15 cellular contexts compared by ENCODE assay signal in the genomic region with DNA sequence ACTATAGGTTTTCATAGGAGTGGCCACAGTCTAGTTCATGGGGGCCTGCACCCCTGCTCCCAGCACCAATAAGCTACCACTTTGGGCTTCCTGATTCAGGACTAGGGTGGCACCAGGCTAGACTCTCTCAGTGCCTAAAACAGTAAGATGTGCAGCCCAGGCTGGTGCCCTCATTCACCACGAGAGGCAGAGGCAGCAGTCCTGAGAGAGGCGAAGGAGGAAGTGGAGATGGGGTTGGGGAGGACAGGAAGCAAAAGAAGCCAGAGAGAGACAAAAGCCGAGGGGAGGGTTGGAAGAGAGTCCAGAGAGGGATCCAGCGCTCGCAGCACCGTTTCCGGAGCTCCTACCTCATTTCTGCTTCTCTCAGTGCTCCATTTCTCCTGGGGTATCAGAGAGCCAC.
DNase-seq lines count a peak whose midpoint lies in the region; ATAC-seq and TF ChIP-seq lines count a peak whose summit lies in the region.
"Had no signal": no experiment of that assay in that cellular context is flagged by ENCODE, and none has a peak within 500 bp of the region (broad histone marks: within the 10 kb centered on the region; RNA-seq: fewer than 3 reads in every experiment).

No MANE protein-coding gene starts in this region.

- in situ Hi-C loops in KBM-7 (cut with MboI; ENCODE audit: low pct_unique_long_range_greater_than_20kb, low sequenced_read_pairs) = no loop called here

- H3K9me3 ChIP-seq in vagina = no peaks in the 10 kb centered on the region
- H3K9me3 ChIP-seq: HAP-1 had no signal

- no peak for TF ChIP-seq POLR2A in vagina (IDR thresholded peaks at IDR 0.05)

- no peaks in the 10 kb centered on the region for H3K9me3 Mint-ChIP-seq in stimulated activated naive CD8-positive, alpha-beta T cell treated with anti-CD3 and anti-CD28 coated beads, Interleukin-15, amount 100 ng/mL, for 72 hours

- H3K4me3 ChIP-seq in vagina = no peak overlapping the region
- H3K4me3 ChIP-seq: HAP-1 had no signal

- no peak for DNase-seq in stimulated activated naive CD8-positive, alpha-beta T cell treated with anti-CD3 and anti-CD28 coated beads, Interleukin-15, amount 100 ng/mL, for 72 hours
- DNase-seq in stimulated activated naive CD8-positive, alpha-beta T cell treated with anti-CD3 and anti-CD28 coated beads, Interleukin-15, Interleukin-2, amounts not matched to agents 100 U/mL and 50 U/mL, for 24 hours = no peak
- DNase-seq in KBM-7 = peak; percentile 11
- DNase-seq in RPMI8226 = peak; percentile 30
- DNase-seq in NCI-H1092 treated with DMSO at 0.1 percent for 48 hours (lab: John Stamatoyannopoulos, UW) = no peak
- DNase-seq in vagina (ENCODE audit: extremely low spot score in 2 of 2) = no peak
- DNase-seq in HK-2 (ENCODE audit: unreplicated experiment) = no peak
- no peak for DNase-seq in NCI-H1694 treated with DMSO at 0.1 percent for 48 hours (lab: John Stamatoyannopoulos, UW)
- DNase-seq: GDM1, KG1, NCI-H1436, NCI-H2081, NCI-H524, Right ventricle myocardium superior had no signal

- peaks cover 24% of the 10 kb centered on the region for H3K27me3 Mint-ChIP-seq in stimulated activated naive CD8-positive, alpha-beta T cell treated with anti-CD3 and anti-CD28 coated beads, Interleukin-15, amount 100 ng/mL, for 72 hours

- no peak overlapping the region for H3K27ac ChIP-seq in vagina

- no peak for TF ChIP-seq CTCF in vagina (IDR thresholded peaks at IDR 0.05)

- no peak overlapping the region for H3K4me3 Mint-ChIP-seq in stimulated activated naive CD8-positive, alpha-beta T cell treated with anti-CD3 and anti-CD28 coated beads, Interleukin-15, amount 100 ng/mL, for 72 hours

- H3K4me1 ChIP-seq in vagina = no peaks in the 10 kb centered on the region
- H3K4me1 ChIP-seq: HAP-1 had no signal

- intact Hi-C loops in vagina (cut with DNase I) = no loop called here

- H3K27me3 ChIP-seq in vagina = no peaks in the 10 kb centered on the region

- peak overlapping the region; percentile 35 to 44 for H3K27ac Mint-ChIP-seq in stimulated activated naive CD8-positive, alpha-beta T cell treated with anti-CD3 and anti-CD28 coated beads, Interleukin-15, amount 100 ng/mL, for 72 hours

- ATAC-seq in stimulated activated naive CD8-positive, alpha-beta T cell treated with anti-CD3 and anti-CD28 coated beads, Interleukin-15, amount 100 ng/mL, for 72 hours = no peak
- ATAC-seq in stimulated activated naive CD8-positive, alpha-beta T cell treated with anti-CD3 and anti-CD28 coated beads, Interleukin-15, Interleukin-2, amounts not matched to agents 100 U/mL and 50 U/mL, for 24 hours = no peak

- no peaks in the 10 kb centered on the region for H3K36me3 ChIP-seq in vagina
- H3K36me3 ChIP-seq: HAP-1 had no signal

- H3K4me1 Mint-ChIP-seq in stimulated activated naive CD8-positive, alpha-beta T cell treated with anti-CD3 and anti-CD28 coated beads, Interleukin-15, amount 100 ng/mL, for 72 hours = no peaks in the 10 kb centered on the region

Comparison
In these comparisons a context has a peak if more than half of its experiments do, and no peak if none do; other contexts are left out.
1. DNase-seq: peak in KBM-7 (single experiment) and RPMI8226 (single experiment); none in stimulated activated naive CD8-positive, alpha-beta T cell treated with anti-CD3 and anti-CD28 coated beads, Interleukin-15, amount 100 ng/mL, for 72 hours (0 of 2), stimulated activated naive CD8-positive, alpha-beta T cell treated with anti-CD3 and anti-CD28 coated beads, Interleukin-15, Interleukin-2, amounts not matched to agents 100 U/mL and 50 U/mL, for 24 hours (single experiment), NCI-H1092 treated with DMSO at 0.1 percent for 48 hours (single experiment), vagina (0 of 2), HK-2 (single experiment) and NCI-H1694 treated with DMSO at 0.1 percent for 48 hours (single experiment).